Comparison of ENCODE assay signal across 9 cellular contexts in genomic region chr4:137532869-137533236, GRCh38. TPM values are rescaled to one million over a fixed set of nuclear protein-coding genes. Genes with fewer than 3 reads are reported as not detected.
DNase-seq lines count a peak whose midpoint lies in the region; ATAC-seq and TF ChIP-seq lines count a peak whose summit lies in the region.
"Had no signal": no experiment of that assay in that cellular context is flagged by ENCODE, and none has a peak within 500 bp of the region (broad histone marks: within the 10 kb centered on the region; RNA-seq: fewer than 3 reads in every experiment).

No MANE protein-coding gene starts in this region.

- TF ChIP-seq CTCF in fibroblast of lung (conservative IDR thresholded peaks at IDR 0.05 in 1 of 2, IDR thresholded peaks at IDR 0.05 in 1 of 2; ENCODE audit: low read depth in 1 of 2, low read length in 2 of 2), result no peak

- peak; percentile 35 to 58 for DNase-seq in fibroblast of lung (ENCODE audit: low read depth in 2 of 2)
- DNase-seq in stimulated activated naive B cell treated with anti-CD40 and anti-IgM and Interleukin-4, amounts not matched to agents 10 μg/mL and 1 μg/mL and 100 μg/mL, for 72 hours, result no peak
- no peak for DNase-seq in activated T-cell treated with anti-CD3 and anti-CD28 coated beads, Interleukin-2, amount 50 U/mL, for 48 hours

- H3K4me3 ChIP-seq in HUES6 (ENCODE audit: low read depth, low read length) (peak overlapping the region; percentile 79), fibroblast of lung (replicated peaks in 1 of 4; ENCODE audit: control extremely low read depth in 1 of 4, insufficient read depth in 1 of 4, low read depth in 3 of 4, low read length in 4 of 4) (peak overlapping the region; percentile 18 to 100 (median 88)), skeletal muscle satellite cell (ENCODE audit: low read length) (peak overlapping the region; percentile 85)

- H4K20me1 ChIP-seq in fibroblast of lung (ENCODE audit: control insufficient read depth, extremely low read depth, insufficient read depth, low read length), result no peaks in the 10 kb centered on the region

- H3K79me2 ChIP-seq in fibroblast of lung (ENCODE audit: control insufficient read depth, insufficient read depth, low read length), result peaks cover 51% of the 10 kb centered on the region

- peak overlapping the region; percentile 95 for H3K4me2 ChIP-seq in fibroblast of lung (ENCODE audit: extremely low read depth, insufficient read depth, low read length)
- H3K4me2 ChIP-seq in skeletal muscle satellite cell (ENCODE audit: low read length), result peak overlapping the region; percentile 81

- H3K9ac ChIP-seq in HUES6 (ENCODE audit: low read length) (peak overlapping the region; percentile 66), fibroblast of lung (ENCODE audit: insufficient read depth, low read length) (peak overlapping the region; percentile 21), skeletal muscle satellite cell (ENCODE audit: low read depth, low read length) (peak overlapping the region; percentile 82)

- H3K4me3 Mint-ChIP-seq in stimulated activated naive B cell treated with anti-CD40 and anti-IgM and Interleukin-4, amounts not matched to agents 10 μg/mL and 1 μg/mL and 100 μg/mL, for 72 hours, result no peak overlapping the region
- H3K4me3 Mint-ChIP-seq: activated CD8-positive, alpha-beta T cell treated with anti-CD3 and anti-CD28 coated beads for 36 hours had no signal

- no peak overlapping the region for H2AFZ ChIP-seq in fibroblast of lung (ENCODE audit: low read length)

- peaks cover 51% of the 10 kb centered on the region for H3K4me1 ChIP-seq in HUES6 (ENCODE audit: control insufficient read depth, insufficient read depth, low read length)
- peaks cover 4% of the 10 kb centered on the region for H3K4me1 ChIP-seq in fibroblast of lung (ENCODE audit: control insufficient read depth, extremely low read depth, insufficient read depth, low read length)
- H3K4me1 ChIP-seq in skeletal muscle satellite cell (ENCODE audit: control insufficient read depth, insufficient read depth, low read length), result peaks cover 29% of the 10 kb centered on the region

- H3K27me3 Mint-ChIP-seq in stimulated activated naive B cell treated with anti-CD40 and anti-IgM and Interleukin-4, amounts not matched to agents 10 μg/mL and 1 μg/mL and 100 μg/mL, for 72 hours, result peaks cover 0 to 6% of the 10 kb centered on the region in 2 donors
- H3K27me3 Mint-ChIP-seq: activated CD8-positive, alpha-beta T cell treated with anti-CD3 and anti-CD28 coated beads for 36 hours had no signal

- ATAC-seq in GM18867 (IDR thresholded peaks at IDR 0.05; ENCODE audit: unreplicated experiment), result peak; percentile 36
- no peak for ATAC-seq in HG02884 (IDR thresholded peaks at IDR 0.05; ENCODE audit: unreplicated experiment)
- no peak for ATAC-seq in stimulated activated naive B cell treated with anti-CD40 and anti-IgM and Interleukin-4, amounts not matched to agents 10 μg/mL and 1 μg/mL and 100 μg/mL, for 72 hours (replicated peaks)
- no peak for ATAC-seq in GM21723 (IDR thresholded peaks at IDR 0.05; ENCODE audit: unreplicated experiment)
- ATAC-seq: activated CD8-positive, alpha-beta T cell treated with anti-CD3 and anti-CD28 coated beads for 36 hours had no signal

- H3K27ac Mint-ChIP-seq in stimulated activated naive B cell treated with anti-CD40 and anti-IgM and Interleukin-4, amounts not matched to agents 10 μg/mL and 1 μg/mL and 100 μg/mL, for 72 hours, result no peak overlapping the region
- H3K27ac Mint-ChIP-seq: activated CD8-positive, alpha-beta T cell treated with anti-CD3 and anti-CD28 coated beads for 36 hours had no signal

- H3K9me3 ChIP-seq in HUES6 (ENCODE audit: control insufficient read depth, insufficient read depth, low read depth, low read length) (no peaks in the 10 kb centered on the region), fibroblast of lung (ENCODE audit: control insufficient read depth, insufficient read depth, low read depth, low read length) (no peaks in the 10 kb centered on the region), skeletal muscle satellite cell (replicated peaks; ENCODE audit: low read length) (no peaks in the 10 kb centered on the region)

- H3K27me3 ChIP-seq in HUES6 (ENCODE audit: control insufficient read depth, insufficient read depth, low read length), result no peaks in the 10 kb centered on the region
- no peaks in the 10 kb centered on the region for H3K27me3 ChIP-seq in fibroblast of lung (ENCODE audit: control insufficient read depth, insufficient read depth, low read length)
- no peaks in the 10 kb centered on the region for H3K27me3 ChIP-seq in skeletal muscle satellite cell (ENCODE audit: control insufficient read depth, insufficient read depth, low read length)

- H3K9me3 Mint-ChIP-seq in stimulated activated naive B cell treated with anti-CD40 and anti-IgM and Interleukin-4, amounts not matched to agents 10 μg/mL and 1 μg/mL and 100 μg/mL, for 72 hours, result peaks cover 0 to 3% of the 10 kb centered on the region in 2 donors
- H3K9me3 Mint-ChIP-seq: activated CD8-positive, alpha-beta T cell treated with anti-CD3 and anti-CD28 coated beads for 36 hours had no signal

- H3K4me1 Mint-ChIP-seq in stimulated activated naive B cell treated with anti-CD40 and anti-IgM and Interleukin-4, amounts not matched to agents 10 μg/mL and 1 μg/mL and 100 μg/mL, for 72 hours, result no peaks in the 10 kb centered on the region

- peaks cover 25% of the 10 kb centered on the region for H3K36me3 ChIP-seq in HUES6 (ENCODE audit: control insufficient read depth, insufficient read depth, low read length)
- peaks cover 6% of the 10 kb centered on the region for H3K36me3 ChIP-seq in fibroblast of lung (ENCODE audit: control insufficient read depth, insufficient read depth, low read length)
- H3K36me3 ChIP-seq in skeletal muscle satellite cell (ENCODE audit: insufficient read depth, low read length), result peaks cover 22% of the 10 kb centered on the region

- no peaks in the 10 kb centered on the region for H3K36me3 Mint-ChIP-seq in stimulated activated naive B cell treated with anti-CD40 and anti-IgM and Interleukin-4, amounts not matched to agents 10 μg/mL and 1 μg/mL and 100 μg/mL, for 72 hours

- H3K27ac ChIP-seq in HUES6 (ENCODE audit: low read depth, low read length) (peak overlapping the region; percentile 75), fibroblast of lung (ENCODE audit: insufficient read depth, low read length) (peak overlapping the region; percentile 81)

RNA-seq across cellular contexts. Expression of gene PCDH18, which starts 0.6 kb away (rescaled TPM):
- total RNA-seq in fibroblast of lung, result 163 and 542 TPM in 2 replicates
- 194 and 203 TPM in 2 replicates for polyA plus RNA-seq in fibroblast of lung
- 111 and 125 TPM in 2 replicates for polyA plus RNA-seq in fibroblast of lung (2012)
- polyA minus RNA-seq in fibroblast of lung (ENCODE audit: low replicate concordance), result 158 and 239 TPM in 2 replicates
- total RNA-seq in skeletal muscle satellite cell (2012; rRNA removed), result 51.0 and 53.3 TPM in 2 replicates
- total RNA-seq: activated CD8-positive, alpha-beta T cell treated with anti-CD3 and anti-CD28 coated beads for 36 hours had no signal

Comparison
In these comparisons a context has a peak if more than half of its experiments do, and no peak if none do; other contexts are left out.
1. H3K9ac ChIP-seq: peak in every context shown above with its lines; median percentile 82 in skeletal muscle satellite cell; 66 in HUES6; 21 in fibroblast of lung.
2. DNase-seq: peak in fibroblast of lung (2 of 2); none in stimulated activated naive B cell treated with anti-CD40 and anti-IgM and Interleukin-4, amounts not matched to agents 10 μg/mL and 1 μg/mL and 100 μg/mL, for 72 hours (single experiment) and activated T-cell treated with anti-CD3 and anti-CD28 coated beads, Interleukin-2, amount 50 U/mL, for 48 hours (0 of 2).
3. Peak in every context shown above with its lines, with median percentiles within 50 percentile points of each other: H3K4me3 ChIP-seq.